ENCODE assay signal across 8 cellular contexts in the genomic region with DNA sequence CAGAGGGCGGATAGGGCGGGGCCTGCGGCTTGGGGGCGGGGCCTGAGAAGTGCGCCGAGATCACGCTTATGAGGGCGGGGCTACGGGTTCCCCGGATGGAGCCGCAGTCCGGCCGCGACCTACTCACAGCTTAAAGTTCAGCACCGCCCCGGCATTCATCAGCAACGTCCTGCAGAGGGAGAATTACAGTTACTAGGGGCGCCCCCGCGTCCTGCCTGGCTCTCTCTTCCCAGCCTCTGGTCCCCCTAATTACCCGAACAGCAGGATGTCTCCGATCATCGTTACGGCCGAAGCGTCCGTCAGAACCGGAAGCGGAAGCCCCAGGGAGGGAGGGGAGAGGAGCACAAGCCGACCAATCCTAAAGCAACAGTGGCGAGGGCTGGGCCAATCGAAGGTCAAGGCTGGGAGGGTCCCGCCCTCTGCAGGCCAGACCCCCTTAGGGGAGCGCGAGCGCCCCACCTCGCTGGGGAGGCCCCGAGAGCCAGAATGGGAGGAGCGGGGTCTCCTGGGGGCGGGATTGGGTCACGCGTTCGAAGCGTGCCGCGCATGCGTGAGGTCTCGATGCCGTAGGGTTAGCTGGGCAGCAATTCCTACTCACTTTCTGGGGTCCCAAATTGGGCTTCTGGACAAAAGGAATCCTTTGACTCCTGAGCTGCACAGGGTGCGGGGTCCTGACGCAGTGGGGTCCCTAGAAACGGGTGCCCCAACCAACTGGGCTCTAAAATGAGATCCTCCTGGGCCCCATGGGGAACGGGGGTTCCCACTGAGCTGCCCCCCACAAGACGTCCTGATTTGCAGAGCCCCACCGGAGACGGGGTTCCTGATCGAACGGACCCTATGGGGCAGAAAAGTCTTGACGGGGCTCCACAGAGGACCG.
DNase-seq lines count a peak whose midpoint lies in the region; ATAC-seq and TF ChIP-seq lines count a peak whose summit lies in the region.

TSS of gene SMIM7 (minus strand) at position 313 of the 877 bp plus-strand sequence. CDS start at position 279, 34 bp downstream.

- DNase-seq in NCI-H748 (lab: John Stamatoyannopoulos, UW; ENCODE audit: unreplicated experiment) = peak; percentile 96
- DNase-seq in activated CD4-positive, alpha-beta T cell treated with anti-CD3 and anti-CD28 coated beads, Interleukin-2, amount 50 U/mL, for 1 hour = peak; percentile 98
- DNase-seq in dedifferentiated amniotic fluid mesenchymal stem cell (ENCODE audit: extremely low spot score) = peak; percentile 99
- DNase-seq in left kidney (ENCODE audit: low read depth, low spot score) = peak; percentile 99
- DNase-seq in stimulated activated CD4-positive, alpha-beta T cell treated with anti-CD3 and anti-CD28 coated beads, Interleukin-2, amount 100 ng/mL, for 24 hours = peak; percentile 98 to 99

- peak within 1 kb of the TSS; percentile 88 for H3K27ac ChIP-seq in C4-2B

- no peak for TF ChIP-seq CTCF in C4-2B (conservative IDR thresholded peaks at IDR 0.05)

- ATAC-seq in GM19351 (IDR thresholded peaks at IDR 0.05; ENCODE audit: unreplicated experiment) = peak; percentile 91
- ATAC-seq in HG03521 (IDR thresholded peaks at IDR 0.05; ENCODE audit: unreplicated experiment) = peak; percentile 87

Comparison
In these comparisons a context has a peak if more than half of its experiments do, and no peak if none do; other contexts are left out.
1. Peak in every context shown above with its lines: DNase-seq, ATAC-seq and H3K27ac ChIP-seq.